ENCODE assay signal across 7 cellular contexts in the genomic region with DNA sequence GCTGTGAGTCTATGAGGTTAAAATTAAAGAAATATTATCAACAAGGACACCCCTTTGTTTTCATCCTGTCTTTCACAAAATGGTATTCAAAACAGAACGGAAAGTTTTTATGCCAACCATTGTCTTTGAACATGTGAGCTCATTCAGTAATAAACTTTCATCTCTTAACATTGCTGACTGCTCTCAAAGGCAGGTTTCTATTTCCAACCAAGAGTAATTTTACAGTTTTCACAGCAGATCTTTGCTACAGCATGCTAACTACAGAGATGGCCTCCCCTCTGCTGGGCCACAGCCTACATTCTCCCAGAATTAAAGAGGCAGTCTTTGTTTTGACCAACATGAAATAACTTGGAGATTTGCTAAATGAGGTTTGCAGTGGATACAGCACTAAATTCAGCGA.
"Had no signal": no experiment of that assay in that cellular context is flagged by ENCODE, and none has a peak within 500 bp of the region (broad histone marks: within the 10 kb centered on the region; RNA-seq: fewer than 3 reads in every experiment).

No MANE protein-coding gene starts in this region.

- H3K9ac ChIP-seq: GM23248, KMS-11 had no signal

- H3K27ac Mint-ChIP-seq: H9, IgD-negative memory B cell had no signal

- H3K4me3 Mint-ChIP-seq: H9, IgD-negative memory B cell had no signal

- H3K4me3 ChIP-seq: GM23248 had no signal

- ATAC-seq: HepG2 had no signal

- H3K4me1 Mint-ChIP-seq: H9, IgD-negative memory B cell had no signal

- H3K27me3 Mint-ChIP-seq: IgD-negative memory B cell had no signal

- DNase-seq: GM23248, H9, HCEC 1CT, KBM-7 had no signal

- H3K36me3 Mint-ChIP-seq: IgD-negative memory B cell had no signal

- H2AFZ ChIP-seq: GM23248 had no signal

- H3K4me2 ChIP-seq: KMS-11 had no signal
